In the genomic region with DNA sequence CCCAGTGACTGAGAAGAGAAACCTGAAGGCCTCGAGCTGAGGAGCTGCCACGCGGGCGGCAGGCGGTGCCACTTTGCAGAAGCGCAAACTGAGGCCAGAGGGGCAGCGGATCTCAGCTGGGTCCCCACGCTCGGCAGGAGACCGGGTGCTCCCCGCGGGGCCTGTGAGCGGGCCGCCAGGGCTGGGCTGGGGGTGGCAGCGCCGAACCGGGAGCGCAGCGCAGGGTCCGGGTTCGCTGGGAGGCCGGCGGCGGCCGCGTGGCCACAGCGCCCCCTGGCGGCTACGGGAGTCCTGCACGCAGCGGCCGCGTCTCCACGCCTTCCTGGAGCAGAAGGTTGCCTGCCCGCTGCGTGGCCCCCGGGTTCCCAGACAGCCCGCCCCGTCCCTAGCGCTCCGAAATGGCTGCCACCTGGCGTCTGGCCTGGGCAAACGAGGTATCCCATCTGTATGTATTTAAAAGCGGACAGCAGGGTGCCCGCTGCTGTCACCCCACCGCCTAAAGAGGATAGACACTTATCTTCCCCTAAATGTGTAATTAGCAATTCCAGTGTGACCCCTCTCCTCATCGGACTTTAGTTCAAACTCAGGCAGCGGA, we compare ENCODE assay signal across 1 cellular context.
TF ChIP-seq lines count a peak whose summit lies in the region.

No MANE protein-coding gene starts in this region.

TF ChIP-seq in HepG2, 621 proteins besides CTCF, POLR2A, EP300 and RAD21 (continued from another document and continues in another):
- TF ChIP-seq ZNF432 (CRISPR knock-in tag; IDR thresholded peaks at IDR 0.05; ENCODE audit: borderline replicate concordance) = no peak
- no peak for TF ChIP-seq AGO1 (IDR thresholded peaks at IDR 0.05; ENCODE audit: low read depth, low read length, poor library complexity, severe bottlenecking)
- no peak for TF ChIP-seq HDAC1 (CRISPR knock-in tag; IDR thresholded peaks at IDR 0.05)
- TF ChIP-seq, protein P1, sequence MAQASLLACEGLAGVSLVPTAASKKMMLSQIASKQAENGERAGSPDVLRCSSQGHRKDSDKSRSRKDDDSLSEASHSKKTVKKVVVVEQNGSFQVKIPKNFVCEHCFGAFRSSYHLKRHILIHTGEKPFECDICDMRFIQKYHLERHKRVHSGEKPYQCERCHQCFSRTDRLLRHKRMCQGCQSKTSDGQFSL (CRISPR knock-in tag; IDR thresholded peaks at IDR 0.05) = peak; percentile 57; the same call in 1 of the 2 replicates
- TF ChIP-seq MEIS2 (CRISPR knock-in tag; IDR thresholded peaks at IDR 0.05) = peak; percentile 80; the same call in 1 of the 2 replicates
- TF ChIP-seq, protein P2, sequence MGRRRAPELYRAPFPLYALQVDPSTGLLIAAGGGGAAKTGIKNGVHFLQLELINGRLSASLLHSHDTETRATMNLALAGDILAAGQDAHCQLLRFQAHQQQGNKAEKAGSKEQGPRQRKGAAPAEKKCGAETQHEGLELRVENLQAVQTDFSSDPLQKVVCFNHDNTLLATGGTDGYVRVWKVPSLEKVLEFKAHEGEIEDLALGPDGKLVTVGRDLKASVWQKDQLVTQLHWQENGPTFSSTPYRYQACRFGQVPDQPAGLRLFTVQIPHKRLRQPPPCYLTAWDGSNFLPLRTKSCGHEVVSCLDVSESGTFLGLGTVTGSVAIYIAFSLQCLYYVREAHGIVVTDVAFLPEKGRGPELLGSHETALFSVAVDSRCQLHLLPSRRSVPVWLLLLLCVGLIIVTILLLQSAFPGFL (CRISPR knock-in tag; IDR thresholded peaks at IDR 0.05) = 0 out of 2 replicates have a peak, but pooled peaks have one; percentile 49
- no peak for TF ChIP-seq DZIP1 (CRISPR knock-in tag; IDR thresholded peaks at IDR 0.05)
- TF ChIP-seq SETDB1 (CRISPR knock-in tag; IDR thresholded peaks at IDR 0.05; ENCODE audit: borderline replicate concordance) = no peak
- TF ChIP-seq IKZF5 (CRISPR knock-in tag; IDR thresholded peaks at IDR 0.05) = 0 out of 2 replicates have a peak, but pooled peaks have one; percentile 22
- TF ChIP-seq ZFP36L2 (CRISPR knock-in tag; IDR thresholded peaks at IDR 0.05) = no peak
- no peak for TF ChIP-seq NCOA1 (CRISPR knock-in tag; IDR thresholded peaks at IDR 0.05)
- no peak for TF ChIP-seq SOX5 (CRISPR knock-in tag; IDR thresholded peaks at IDR 0.05; ENCODE audit: borderline replicate concordance)
- no peak for TF ChIP-seq ZBTB21 (CRISPR knock-in tag; IDR thresholded peaks at IDR 0.05)
- TF ChIP-seq BCL6 (CRISPR knock-in tag; IDR thresholded peaks at IDR 0.05) = peak; percentile 28; the same call in 1 of the 2 replicates
- TF ChIP-seq SMAD1 (CRISPR knock-in tag; IDR thresholded peaks at IDR 0.05; ENCODE audit: borderline replicate concordance, low read depth) = no peak
- TF ChIP-seq MTF1 (CRISPR knock-in tag; IDR thresholded peaks at IDR 0.05) = no peak
- TF ChIP-seq KDM1A (CRISPR knock-in tag; IDR thresholded peaks at IDR 0.05) = no peak
- TF ChIP-seq ZIK1 (CRISPR knock-in tag; IDR thresholded peaks at IDR 0.05; ENCODE audit: borderline replicate concordance, low read depth) = no peak
- TF ChIP-seq FOXA1 (IDR thresholded peaks at IDR 0.05) = no peak
- no peak for TF ChIP-seq FOXA1 (CRISPR knock-in tag; IDR thresholded peaks at IDR 0.05)
- TF ChIP-seq FOXC1 (CRISPR knock-in tag; IDR thresholded peaks at IDR 0.05; ENCODE audit: borderline replicate concordance) = no peak
- TF ChIP-seq ZNF607 (CRISPR knock-in tag; IDR thresholded peaks at IDR 0.05; ENCODE audit: borderline replicate concordance) = 0 out of 2 replicates have a peak, but pooled peaks have one; percentile 35
- no peak for TF ChIP-seq HDAC6 (IDR thresholded peaks at IDR 0.05; ENCODE audit: low read depth, low read length)
- TF ChIP-seq MAFK (conservative IDR thresholded peaks at IDR 0.05 in 1 of 2, IDR thresholded peaks at IDR 0.05 in 1 of 2; ENCODE audit: low read length in 2 of 2) = no peak
- no peak for TF ChIP-seq SIN3B (IDR thresholded peaks at IDR 0.05; ENCODE audit: low read length)
- TF ChIP-seq ELF1 (CRISPR knock-in tag; IDR thresholded peaks at IDR 0.05) = no peak
- no peak for TF ChIP-seq NR2F1 (CRISPR knock-in tag; IDR thresholded peaks at IDR 0.05)
- TF ChIP-seq HCFC1 (IDR thresholded peaks at IDR 0.05; ENCODE audit: low read depth, low read length) = 0 out of 2 replicates have a peak, but pooled peaks have one; percentile 12
- no peak for TF ChIP-seq ASH2L (IDR thresholded peaks at IDR 0.05; ENCODE audit: insufficient read length, low read depth, low read length)
- TF ChIP-seq GATAD2A (CRISPR knock-in tag; IDR thresholded peaks at IDR 0.05) = no peak
- no peak for TF ChIP-seq ARNTL (CRISPR knock-in tag; IDR thresholded peaks at IDR 0.05)
- no peak for TF ChIP-seq ZNF563 (CRISPR knock-in tag; IDR thresholded peaks at IDR 0.05)
- TF ChIP-seq KLF16 (CRISPR knock-in tag; IDR thresholded peaks at IDR 0.05) = 0 out of 4 replicates have a peak, but pooled peaks of 1 of the 2 experiments have one; percentile 19
- no peak for TF ChIP-seq HNF1B (CRISPR knock-in tag; IDR thresholded peaks at IDR 0.05)
- no peak for TF ChIP-seq IRF2 (CRISPR knock-in tag; IDR thresholded peaks at IDR 0.05)
- 0 out of 2 replicates have a peak, but pooled peaks have one; percentile 79 for TF ChIP-seq ZSCAN20 (CRISPR knock-in tag; IDR thresholded peaks at IDR 0.05; ENCODE audit: borderline replicate concordance)
- TF ChIP-seq, protein P3, sequence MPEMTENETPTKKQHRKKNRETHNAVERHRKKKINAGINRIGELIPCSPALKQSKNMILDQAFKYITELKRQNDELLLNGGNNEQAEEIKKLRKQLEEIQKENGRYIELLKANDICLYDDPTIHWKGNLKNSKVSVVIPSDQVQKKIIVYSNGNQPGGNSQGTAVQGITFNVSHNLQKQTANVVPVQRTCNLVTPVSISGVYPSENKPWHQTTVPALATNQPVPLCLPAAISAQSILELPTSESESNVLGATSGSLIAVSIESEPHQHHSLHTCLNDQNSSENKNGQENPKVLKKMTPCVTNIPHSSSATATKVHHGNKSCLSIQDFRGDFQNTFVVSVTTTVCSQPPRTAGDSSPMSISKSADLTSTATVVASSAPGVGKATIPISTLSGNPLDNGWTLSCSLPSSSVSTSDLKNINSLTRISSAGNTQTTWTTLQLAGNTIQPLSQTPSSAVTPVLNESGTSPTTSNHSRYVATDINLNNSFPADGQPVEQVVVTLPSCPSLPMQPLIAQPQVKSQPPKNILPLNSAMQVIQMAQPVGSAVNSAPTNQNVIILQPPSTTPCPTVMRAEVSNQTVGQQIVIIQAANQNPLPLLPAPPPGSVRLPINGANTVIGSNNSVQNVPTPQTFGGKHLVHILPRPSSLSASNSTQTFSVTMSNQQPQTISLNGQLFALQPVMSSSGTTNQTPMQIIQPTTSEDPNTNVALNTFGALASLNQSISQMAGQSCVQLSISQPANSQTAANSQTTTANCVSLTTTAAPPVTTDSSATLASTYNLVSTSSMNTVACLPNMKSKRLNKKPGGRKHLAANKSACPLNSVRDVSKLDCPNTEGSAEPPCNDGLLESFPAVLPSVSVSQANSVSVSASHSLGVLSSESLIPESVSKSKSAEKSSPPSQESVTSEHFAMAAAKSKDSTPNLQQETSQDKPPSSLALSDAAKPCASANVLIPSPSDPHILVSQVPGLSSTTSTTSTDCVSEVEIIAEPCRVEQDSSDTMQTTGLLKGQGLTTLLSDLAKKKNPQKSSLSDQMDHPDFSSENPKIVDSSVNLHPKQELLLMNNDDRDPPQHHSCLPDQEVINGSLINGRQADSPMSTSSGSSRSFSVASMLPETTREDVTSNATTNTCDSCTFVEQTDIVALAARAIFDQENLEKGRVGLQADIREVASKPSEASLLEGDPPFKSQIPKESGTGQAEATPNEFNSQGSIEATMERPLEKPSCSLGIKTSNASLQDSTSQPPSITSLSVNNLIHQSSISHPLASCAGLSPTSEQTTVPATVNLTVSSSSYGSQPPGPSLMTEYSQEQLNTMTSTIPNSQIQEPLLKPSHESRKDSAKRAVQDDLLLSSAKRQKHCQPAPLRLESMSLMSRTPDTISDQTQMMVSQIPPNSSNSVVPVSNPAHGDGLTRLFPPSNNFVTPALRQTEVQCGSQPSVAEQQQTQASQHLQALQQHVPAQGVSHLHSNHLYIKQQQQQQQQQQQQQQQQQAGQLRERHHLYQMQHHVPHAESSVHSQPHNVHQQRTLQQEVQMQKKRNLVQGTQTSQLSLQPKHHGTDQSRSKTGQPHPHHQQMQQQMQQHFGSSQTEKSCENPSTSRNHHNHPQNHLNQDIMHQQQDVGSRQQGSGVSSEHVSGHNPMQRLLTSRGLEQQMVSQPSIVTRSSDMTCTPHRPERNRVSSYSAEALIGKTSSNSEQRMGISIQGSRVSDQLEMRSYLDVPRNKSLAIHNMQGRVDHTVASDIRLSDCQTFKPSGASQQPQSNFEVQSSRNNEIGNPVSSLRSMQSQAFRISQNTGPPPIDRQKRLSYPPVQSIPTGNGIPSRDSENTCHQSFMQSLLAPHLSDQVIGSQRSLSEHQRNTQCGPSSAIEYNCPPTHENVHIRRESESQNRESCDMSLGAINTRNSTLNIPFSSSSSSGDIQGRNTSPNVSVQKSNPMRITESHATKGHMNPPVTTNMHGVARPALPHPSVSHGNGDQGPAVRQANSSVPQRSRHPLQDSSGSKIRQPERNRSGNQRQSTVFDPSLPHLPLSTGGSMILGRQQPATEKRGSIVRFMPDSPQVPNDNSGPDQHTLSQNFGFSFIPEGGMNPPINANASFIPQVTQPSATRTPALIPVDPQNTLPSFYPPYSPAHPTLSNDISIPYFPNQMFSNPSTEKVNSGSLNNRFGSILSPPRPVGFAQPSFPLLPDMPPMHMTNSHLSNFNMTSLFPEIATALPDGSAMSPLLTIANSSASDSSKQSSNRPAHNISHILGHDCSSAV (CRISPR knock-in tag; IDR thresholded peaks at IDR 0.05; ENCODE audit: borderline replicate concordance) = no peak
- TF ChIP-seq MTF2 (CRISPR knock-in tag; IDR thresholded peaks at IDR 0.05; ENCODE audit: borderline replicate concordance) = no peak; the same call in 1 of the 2 replicates
- TF ChIP-seq E2F5 (CRISPR knock-in tag; conservative IDR thresholded peaks at IDR 0.05) = no peak
